Comparison of ENCODE assay signal across 10 cellular contexts in genomic region chr18:23257686-23258565, GRCh38.
DNase-seq lines count a peak whose midpoint lies in the region; ATAC-seq and TF ChIP-seq lines count a peak whose summit lies in the region.
"Had no signal": no experiment of that assay in that cellular context is flagged by ENCODE, and none has a peak within 500 bp of the region (broad histone marks: within the 10 kb centered on the region; RNA-seq: fewer than 3 reads in every experiment).

No MANE protein-coding gene starts in this region.

- no peaks in the 10 kb centered on the region for H3K79me2 ChIP-seq in PC-9 (ENCODE audit: low read depth)

- no peak for ATAC-seq in HG03521 (IDR thresholded peaks at IDR 0.05; ENCODE audit: unreplicated experiment)

- CTCF ChIA-PET in PC-9 (lab: Charles Lee): no interaction called here

- H3F3A ChIP-seq in PC-9 (ENCODE audit: insufficient read depth, low read depth): peaks cover 29% of the 10 kb centered on the region

- no peak overlapping the region for H3K4me3 ChIP-seq in PC-9

- no peaks in the 10 kb centered on the region for H3K27me3 ChIP-seq in PC-9 (ENCODE audit: insufficient read depth, low read depth)

- TF ChIP-seq CTCF in nephron progenitor cell (IDR thresholded peaks at IDR 0.05): no peak
- TF ChIP-seq CTCF in PC-9 (conservative IDR thresholded peaks at IDR 0.05): no peak

- H3K27me3 Mint-ChIP-seq in nephron progenitor cell (ENCODE audit: low read depth, poor library complexity): no peaks in the 10 kb centered on the region

- H3K4me1 ChIP-seq in PC-9 (replicated peaks; ENCODE audit: insufficient read depth): peaks cover 45% of the 10 kb centered on the region

- H3K36me3 ChIP-seq in PC-9 (ENCODE audit: low read depth): no peaks in the 10 kb centered on the region

- H3K9me3 ChIP-seq in PC-9 (ENCODE audit: insufficient read depth, low read depth): no peaks in the 10 kb centered on the region

- peak overlapping the region; percentile 92 for H3K27ac Mint-ChIP-seq in nephron progenitor cell

- H3K9me2 ChIP-seq in PC-9 (ENCODE audit: insufficient read depth): no peaks in the 10 kb centered on the region

- no peak overlapping the region for H2AFZ ChIP-seq in PC-9

- H3K4me3 Mint-ChIP-seq in nephron progenitor cell: peak overlapping the region; percentile 61

- H4K20me1 ChIP-seq in PC-9 (ENCODE audit: insufficient read depth): no peaks in the 10 kb centered on the region

- H3K4me2 ChIP-seq in PC-9: no peak overlapping the region

- no peak overlapping the region for H3K27ac ChIP-seq in PC-9

- H3K9me3 Mint-ChIP-seq in nephron progenitor cell: no peaks in the 10 kb centered on the region

- H3K36me3 Mint-ChIP-seq in nephron progenitor cell (ENCODE audit: low read depth): peaks cover 59% of the 10 kb centered on the region

- H3K4me1 Mint-ChIP-seq in nephron progenitor cell: peaks cover 57% of the 10 kb centered on the region

- POLR2A ChIA-PET in PC-9 (lab: Charles Lee; ENCODE audit: unreplicated experiment): no interaction called here

- no TSS peak for BruUV-seq in PC-9 (replicated peaks; lab: Mats Ljungman, UMichigan)

- intact Hi-C loops in PC-9 (cut with micrococcal nuclease; ENCODE audit: unreplicated experiment): no loop called here

- peak; percentile 23 for DNase-seq in Daoy (ENCODE audit: low read depth)
- DNase-seq in MV-4-11 (lab: John Stamatoyannopoulos, UW): peak; percentile 78
- DNase-seq in dermis blood vessel endothelial cell: peak; percentile 31
- no peak for DNase-seq in nephron progenitor cell
- no peak for DNase-seq in NCI-H345 (lab: John Stamatoyannopoulos, UW)
- no peak for DNase-seq in iPS-NIHi7 (ENCODE audit: extremely low spot score)
- DNase-seq in PC-9: no peak
- DNase-seq: midbrain, NCI-H524 treated with DMSO at 0.1 percent for 48 hours had no signal

Comparison
In these comparisons a context has a peak if more than half of its experiments do, and no peak if none do; other contexts are left out.
1. DNase-seq: peak in Daoy (single experiment), MV-4-11 (single experiment) and dermis blood vessel endothelial cell (single experiment); none in nephron progenitor cell (single experiment), NCI-H345 (single experiment), iPS-NIHi7 (single experiment) and PC-9 (0 of 2).